15 cellular contexts compared by ENCODE assay signal in the genomic region with DNA sequence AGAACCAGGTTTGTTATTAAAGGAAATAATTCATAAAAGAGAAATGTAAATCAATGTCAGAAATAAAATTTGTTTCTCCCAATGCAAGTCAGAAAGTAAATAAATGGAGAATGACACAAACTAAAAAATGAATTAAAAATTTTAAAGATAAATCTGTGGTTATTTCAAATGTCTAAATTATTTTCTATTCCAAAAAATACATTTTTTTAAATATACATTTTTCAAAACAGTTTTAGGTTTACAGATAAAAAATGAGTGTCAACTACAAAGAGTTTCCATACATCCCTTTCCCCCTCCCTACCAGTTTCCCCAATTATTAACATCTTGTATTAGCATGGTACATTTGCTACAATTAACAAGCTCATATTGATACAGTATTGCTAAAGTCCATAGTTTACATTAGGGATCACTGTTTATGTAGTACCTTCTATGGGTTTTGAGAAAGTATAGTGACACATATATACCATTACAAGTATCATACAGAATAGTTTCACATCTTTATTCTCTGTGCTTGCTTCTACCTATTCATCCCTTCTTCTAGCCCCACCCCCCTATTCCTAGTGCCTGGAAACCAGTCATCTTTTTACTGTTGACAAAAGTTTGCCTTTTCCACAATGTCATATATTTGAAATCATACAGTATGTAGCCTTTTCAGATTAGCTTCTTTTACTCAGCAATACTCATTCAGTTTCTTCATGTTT.
DNase-seq lines count a peak whose midpoint lies in the region; ATAC-seq, FAIRE-seq and TF ChIP-seq lines count a peak whose summit lies in the region.
"Had no signal": no experiment of that assay in that cellular context is flagged by ENCODE, and none has a peak within 500 bp of the region (broad histone marks: within the 10 kb centered on the region; RNA-seq: fewer than 3 reads in every experiment).

No MANE protein-coding gene starts in this region.

- H3K4me1 Mint-ChIP-seq in activated CD8-positive, alpha-beta T cell treated with anti-CD3 and anti-CD28 coated beads for 36 hours (ENCODE audit: low read depth): peaks cover 4% of the 10 kb centered on the region
- H3K4me1 Mint-ChIP-seq in activated CD8-positive, alpha-beta T cell treated with anti-CD3 and anti-CD28 coated beads, Interleukin-2, amount 10 ng/mL, durations not matched to agents 7 days and 5 days (ENCODE audit: low read depth): peaks cover 5% of the 10 kb centered on the region
- peaks cover 24% of the 10 kb centered on the region for H3K4me1 Mint-ChIP-seq in chondrocyte (ENCODE audit: low read depth)
- peaks cover 3% of the 10 kb centered on the region for H3K4me1 Mint-ChIP-seq in activated naive CD8-positive, alpha-beta T cell treated with anti-CD3 and anti-CD28 coated beads for 36 hours

- no peak for TF ChIP-seq CTCF in activated CD8-positive, alpha-beta T cell treated with anti-CD3 and anti-CD28 coated beads for 36 hours (IDR thresholded peaks at IDR 0.05)
- TF ChIP-seq CTCF in D721Med (IDR thresholded peaks at IDR 0.05; ENCODE audit: insufficient read depth, missing control alignments) (no peak), chondrocyte (IDR thresholded peaks at IDR 0.05) (no peak), pancreas (IDR thresholded peaks at IDR 0.05) (no peak)

- intact Hi-C loops in activated CD8-positive, alpha-beta T cell treated with anti-CD3 and anti-CD28 coated beads for 36 hours (cut with micrococcal nuclease): no loop called here
- intact Hi-C loops in pancreas (cut with DNase I): no loop called here

- H3K9me3 Mint-ChIP-seq in activated CD8-positive, alpha-beta T cell treated with anti-CD3 and anti-CD28 coated beads for 36 hours: no peaks in the 10 kb centered on the region
- no peaks in the 10 kb centered on the region for H3K9me3 Mint-ChIP-seq in activated CD8-positive, alpha-beta T cell treated with anti-CD3 and anti-CD28 coated beads, Interleukin-2, amount 10 ng/mL, durations not matched to agents 7 days and 5 days (ENCODE audit: insufficient read depth)
- no peaks in the 10 kb centered on the region for H3K9me3 Mint-ChIP-seq in chondrocyte (ENCODE audit: low read depth)
- no peaks in the 10 kb centered on the region for H3K9me3 Mint-ChIP-seq in activated naive CD8-positive, alpha-beta T cell treated with anti-CD3 and anti-CD28 coated beads for 36 hours
- H3K9me3 Mint-ChIP-seq: HFFc6 had no signal

- CTCF ChIA-PET in activated CD8-positive, alpha-beta T cell treated with anti-CD3 and anti-CD28 coated beads for 36 hours (lab: Charles Lee): interaction anchor here (1.0 to 1.4 kb wide), 2 partner anchors 16 to 18 kb away, joined by 3 read pairs; no protein-coding TSS in a partner anchor
- CTCF ChIA-PET in activated CD8-positive, alpha-beta T cell treated with anti-CD3 and anti-CD28 coated beads, Interleukin-2, amount 10 ng/mL, durations not matched to agents 7 days and 5 days (lab: Charles Lee): interaction anchor here (0.7 to 1.2 kb wide), 2 partner anchors 10 to 17 kb away, joined by 3 to 4 read pairs; no protein-coding TSS in a partner anchor

- no peak overlapping the region for H3K4me3 Mint-ChIP-seq in activated CD8-positive, alpha-beta T cell treated with anti-CD3 and anti-CD28 coated beads for 36 hours
- H3K4me3 Mint-ChIP-seq in activated CD8-positive, alpha-beta T cell treated with anti-CD3 and anti-CD28 coated beads, Interleukin-2, amount 10 ng/mL, durations not matched to agents 7 days and 5 days: no peak overlapping the region
- no peak overlapping the region for H3K4me3 Mint-ChIP-seq in chondrocyte (ENCODE audit: unreplicated experiment)
- no peak overlapping the region for H3K4me3 Mint-ChIP-seq in activated naive CD8-positive, alpha-beta T cell treated with anti-CD3 and anti-CD28 coated beads for 36 hours
- H3K4me3 Mint-ChIP-seq: CD4-positive, CD25-positive, alpha-beta regulatory T cell; HFFc6 had no signal

- no peak overlapping the region for H3K27ac Mint-ChIP-seq in activated CD8-positive, alpha-beta T cell treated with anti-CD3 and anti-CD28 coated beads for 36 hours
- H3K27ac Mint-ChIP-seq in activated CD8-positive, alpha-beta T cell treated with anti-CD3 and anti-CD28 coated beads, Interleukin-2, amount 10 ng/mL, durations not matched to agents 7 days and 5 days: no peak overlapping the region
- H3K27ac Mint-ChIP-seq in chondrocyte (ENCODE audit: unreplicated experiment): peak overlapping the region; percentile 62
- no peak overlapping the region for H3K27ac Mint-ChIP-seq in activated naive CD8-positive, alpha-beta T cell treated with anti-CD3 and anti-CD28 coated beads for 36 hours
- H3K27ac Mint-ChIP-seq: HFFc6 had no signal

- peaks cover 20% of the 10 kb centered on the region for H3K36me3 Mint-ChIP-seq in activated CD8-positive, alpha-beta T cell treated with anti-CD3 and anti-CD28 coated beads for 36 hours (ENCODE audit: low read depth)
- H3K36me3 Mint-ChIP-seq in activated CD8-positive, alpha-beta T cell treated with anti-CD3 and anti-CD28 coated beads, Interleukin-2, amount 10 ng/mL, durations not matched to agents 7 days and 5 days (ENCODE audit: low read depth): peaks cover 27% of the 10 kb centered on the region
- peaks cover 16% of the 10 kb centered on the region for H3K36me3 Mint-ChIP-seq in chondrocyte (ENCODE audit: low read depth)
- H3K36me3 Mint-ChIP-seq in activated naive CD8-positive, alpha-beta T cell treated with anti-CD3 and anti-CD28 coated beads for 36 hours: peaks cover 31% of the 10 kb centered on the region

- no peaks in the 10 kb centered on the region for H3K4me1 ChIP-seq in pancreas
- H3K4me1 ChIP-seq: BLaER1 treated with 17β-estradiol and CSF1 and Interleukin-3, amounts not matched to agents 10 nM and 100 nM had no signal

- no peaks in the 10 kb centered on the region for H3K27me3 Mint-ChIP-seq in activated CD8-positive, alpha-beta T cell treated with anti-CD3 and anti-CD28 coated beads for 36 hours
- H3K27me3 Mint-ChIP-seq in activated CD8-positive, alpha-beta T cell treated with anti-CD3 and anti-CD28 coated beads, Interleukin-2, amount 10 ng/mL, durations not matched to agents 7 days and 5 days (ENCODE audit: low read depth): no peaks in the 10 kb centered on the region
- H3K27me3 Mint-ChIP-seq in chondrocyte (ENCODE audit: low read depth): no peaks in the 10 kb centered on the region
- H3K27me3 Mint-ChIP-seq in activated naive CD8-positive, alpha-beta T cell treated with anti-CD3 and anti-CD28 coated beads for 36 hours: no peaks in the 10 kb centered on the region
- H3K27me3 Mint-ChIP-seq: CD4-positive, CD25-positive, alpha-beta regulatory T cell had no signal

- no peaks in the 10 kb centered on the region for H3K27me3 ChIP-seq in pancreas
- H3K27me3 ChIP-seq: BLaER1 treated with 17β-estradiol and CSF1 and Interleukin-3, amounts not matched to agents 10 nM and 100 nM had no signal

- H3K4me3 ChIP-seq in pancreas: no peak overlapping the region
- H3K4me3 ChIP-seq: BLaER1 treated with 17β-estradiol and CSF1 and Interleukin-3, amounts not matched to agents 10 nM and 100 nM; GM12878 had no signal

- no peaks in the 10 kb centered on the region for H3K9me3 ChIP-seq in pancreas
- H3K9me3 ChIP-seq: BLaER1 treated with 17β-estradiol and CSF1 and Interleukin-3, amounts not matched to agents 10 nM and 100 nM had no signal

- no peak overlapping the region for H3K27ac ChIP-seq in pancreas
- H3K27ac ChIP-seq: BLaER1 treated with 17β-estradiol and CSF1 and Interleukin-3, amounts not matched to agents 10 nM and 100 nM had no signal

- POLR2A ChIA-PET in activated CD8-positive, alpha-beta T cell treated with anti-CD3 and anti-CD28 coated beads for 36 hours (lab: Charles Lee): no interaction called here
- POLR2A ChIA-PET in activated CD8-positive, alpha-beta T cell treated with anti-CD3 and anti-CD28 coated beads, Interleukin-2, amount 10 ng/mL, durations not matched to agents 7 days and 5 days (lab: Charles Lee): interaction anchor here (0.6 kb wide), 1 partner anchor 20 kb away, joined by 3 read pairs; no protein-coding TSS in a partner anchor

- H3K36me3 ChIP-seq in pancreas: peaks cover 0 to 5% (median 0%) of the 10 kb centered on the region in 3 donors

- FAIRE-seq in D721Med (lab: Jason Lieb, UNC): peak; percentile 56
- peak; percentile 92 for FAIRE-seq in pancreas (lab: Jason Lieb, UNC)
- FAIRE-seq in RCC 7860 (lab: Jason Lieb, UNC): no peak
- FAIRE-seq: GM12878, GM18507 had no signal

- peak; percentile 39 for ATAC-seq in activated CD8-positive, alpha-beta T cell treated with anti-CD3 and anti-CD28 coated beads for 36 hours
- ATAC-seq in activated CD8-positive, alpha-beta T cell treated with anti-CD3 and anti-CD28 coated beads, Interleukin-2, amount 10 ng/mL, durations not matched to agents 7 days and 5 days: no peak
- ATAC-seq in pancreas: no peak
- ATAC-seq: GM12878 had no signal

- no peak for DNase-seq in activated CD8-positive, alpha-beta T cell treated with anti-CD3 and anti-CD28 coated beads for 36 hours
- DNase-seq in activated CD8-positive, alpha-beta T cell treated with anti-CD3 and anti-CD28 coated beads, Interleukin-2, amount 10 ng/mL, durations not matched to agents 7 days and 5 days: no peak
- DNase-seq in D721Med (ENCODE audit: insufficient read length, low spot score) (no peak), chondrocyte (ENCODE audit: low spot score) (no peak), pancreas (no peak), RCC 7860 (ENCODE audit: low spot score) (no peak)
- DNase-seq in activated naive CD8-positive, alpha-beta T cell treated with anti-CD3 and anti-CD28 coated beads for 36 hours: no peak
- DNase-seq: ACHN; CD4-positive, CD25-positive, alpha-beta regulatory T cell; DMS 273 treated with DMSO at 0.1 percent for 48 hours; HCEC 1CT; HFFc6 had no signal
